In genomic region chr1:59730759-59731478, GRCh38 we compare ENCODE assay signal across 1 cellular context.
A peak's percentile ranks its signal among the peaks of the same experiment; 100 is the strongest.
TF ChIP-seq lines count a peak whose summit lies in the region.

No MANE protein-coding gene starts in this region.

TF ChIP-seq in HepG2, 621 proteins besides CTCF, POLR2A, EP300 and RAD21 (continued from another document and continues in another):
- no peak for TF ChIP-seq SRSF4 (IDR thresholded peaks at IDR 0.05; ENCODE audit: low read depth, low read length, poor library complexity, severe bottlenecking)
- TF ChIP-seq DMAP1 (CRISPR knock-in tag; IDR thresholded peaks at IDR 0.05) = 0 out of 2 replicates have a peak, but pooled peaks have one; percentile 20
- TF ChIP-seq, protein P1, sequence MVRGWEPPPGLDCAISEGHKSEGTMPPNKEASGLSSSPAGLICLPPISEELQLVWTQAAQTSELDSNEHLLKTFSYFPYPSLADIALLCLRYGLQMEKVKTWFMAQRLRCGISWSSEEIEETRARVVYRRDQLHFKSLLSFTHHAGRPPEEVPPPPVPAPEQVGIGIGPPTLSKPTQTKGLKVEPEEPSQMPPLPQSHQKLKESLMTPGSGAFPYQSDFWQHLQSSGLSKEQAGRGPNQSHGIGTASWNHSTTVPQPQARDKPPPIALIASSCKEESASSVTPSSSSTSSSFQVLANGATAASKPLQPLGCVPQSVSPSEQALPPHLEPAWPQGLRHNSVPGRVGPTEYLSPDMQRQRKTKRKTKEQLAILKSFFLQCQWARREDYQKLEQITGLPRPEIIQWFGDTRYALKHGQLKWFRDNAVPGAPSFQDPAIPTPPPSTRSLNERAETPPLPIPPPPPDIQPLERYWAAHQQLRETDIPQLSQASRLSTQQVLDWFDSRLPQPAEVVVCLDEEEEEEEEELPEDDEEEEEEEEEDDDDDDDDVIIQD (CRISPR knock-in tag; IDR thresholded peaks at IDR 0.05; ENCODE audit: low read depth) = peak; percentile 54; the same call in 1 of the 2 replicates
- no peak for TF ChIP-seq GZF1 (CRISPR knock-in tag; IDR thresholded peaks at IDR 0.05)
- TF ChIP-seq SOX5 (CRISPR knock-in tag; IDR thresholded peaks at IDR 0.05; ENCODE audit: borderline replicate concordance) = peak; percentile 71
- TF ChIP-seq POLR2G (IDR thresholded peaks at IDR 0.05; ENCODE audit: low read depth, low read length) = peak; percentile 49; the same call in 1 of the 2 replicates
- TF ChIP-seq SKIL (CRISPR knock-in tag; IDR thresholded peaks at IDR 0.05; ENCODE audit: borderline replicate concordance) = peak; percentile 50; the same call in 1 of the 2 replicates
- no peak for TF ChIP-seq KLF11 (CRISPR knock-in tag; IDR thresholded peaks at IDR 0.05)
- TF ChIP-seq ZNF577 (CRISPR knock-in tag; IDR thresholded peaks at IDR 0.05; ENCODE audit: borderline replicate concordance, low read depth) = no peak
- no peak for TF ChIP-seq ZNF224 (CRISPR knock-in tag; IDR thresholded peaks at IDR 0.05)
- TF ChIP-seq ZFP62 (CRISPR knock-in tag; IDR thresholded peaks at IDR 0.05) = no peak
- no peak for TF ChIP-seq KLF15 (CRISPR knock-in tag; IDR thresholded peaks at IDR 0.05; ENCODE audit: borderline replicate concordance)
- no peak for TF ChIP-seq ZNF570 (CRISPR knock-in tag; IDR thresholded peaks at IDR 0.05; ENCODE audit: borderline replicate concordance)
- TF ChIP-seq TGIF2 (CRISPR knock-in tag; IDR thresholded peaks at IDR 0.05) = peak; percentile 76
- TF ChIP-seq SIN3A (IDR thresholded peaks at IDR 0.05; ENCODE audit: borderline replicate concordance, low read depth, low read length) = peak; percentile 49; the same call in 1 of the 2 replicates
- no peak for TF ChIP-seq WIZ (CRISPR knock-in tag; IDR thresholded peaks at IDR 0.05)
- TF ChIP-seq HMGXB3 (CRISPR knock-in tag; IDR thresholded peaks at IDR 0.05; ENCODE audit: borderline replicate concordance) = peak; percentile 55; the same call in 1 of the 2 replicates
- peak; percentile 56; the same call in 1 of the 2 replicates for TF ChIP-seq TARDBP (CRISPR knock-in tag; IDR thresholded peaks at IDR 0.05)
- no peak for TF ChIP-seq PAWR (CRISPR knock-in tag; IDR thresholded peaks at IDR 0.05; ENCODE audit: borderline replicate concordance)
- no peak for TF ChIP-seq NONO (IDR thresholded peaks at IDR 0.05)
- 0 out of 2 replicates have a peak, but pooled peaks have one; percentile 30 for TF ChIP-seq NONO (CRISPR knock-in tag; conservative IDR thresholded peaks at IDR 0.05)
- TF ChIP-seq DPF2 (CRISPR knock-in tag; IDR thresholded peaks at IDR 0.05; ENCODE audit: borderline replicate concordance, low read depth) = 0 out of 2 replicates have a peak, but pooled peaks have one; percentile 25
- peak; percentile 61; the same call in 1 of the 2 replicates for TF ChIP-seq TFDP2 (CRISPR knock-in tag; IDR thresholded peaks at IDR 0.05)
- TF ChIP-seq HES4 (CRISPR knock-in tag; IDR thresholded peaks at IDR 0.05; ENCODE audit: borderline replicate concordance) = no peak
- TF ChIP-seq ERF (CRISPR knock-in tag; IDR thresholded peaks at IDR 0.05) = peak; percentile 72
- TF ChIP-seq ZNF788 (CRISPR knock-in tag; IDR thresholded peaks at IDR 0.05; ENCODE audit: borderline replicate concordance) = 0 out of 2 replicates have a peak, but pooled peaks have one; percentile 37
- TF ChIP-seq ZNF30 (CRISPR knock-in tag; IDR thresholded peaks at IDR 0.05) = no peak
- TF ChIP-seq CEBPB (IDR thresholded peaks at IDR 0.05; ENCODE audit: borderline replicate concordance, low read depth, low read length) = peak; percentile 78; the same call in 1 of the 2 replicates
- TF ChIP-seq TCF7 (IDR thresholded peaks at IDR 0.05; ENCODE audit: low read depth) = 0 out of 2 replicates have a peak, but pooled peaks have one; percentile 38
- TF ChIP-seq ZMYM3 (CRISPR knock-in tag; IDR thresholded peaks at IDR 0.05) = peak; percentile 63
- no peak for TF ChIP-seq ZNF10 (CRISPR knock-in tag; IDR thresholded peaks at IDR 0.05; ENCODE audit: borderline replicate concordance, low read depth)
- TF ChIP-seq ZSCAN21 (CRISPR knock-in tag; IDR thresholded peaks at IDR 0.05; ENCODE audit: borderline replicate concordance) = peak; percentile 75; the same call in 1 of the 2 replicates
- TF ChIP-seq MAFG (CRISPR knock-in tag; IDR thresholded peaks at IDR 0.05) = peak; percentile 99
- no peak for TF ChIP-seq HMGA1 (CRISPR knock-in tag; conservative IDR thresholded peaks at IDR 0.05)
- TF ChIP-seq PBX2 (CRISPR knock-in tag; IDR thresholded peaks at IDR 0.05) = peak; percentile 59; the same call in 1 of the 2 replicates
- TF ChIP-seq CAMTA2 (CRISPR knock-in tag; IDR thresholded peaks at IDR 0.05; ENCODE audit: borderline replicate concordance) = no peak
- TF ChIP-seq IRF2 (CRISPR knock-in tag; IDR thresholded peaks at IDR 0.05) = peak; percentile 76
- TF ChIP-seq, protein P2, sequence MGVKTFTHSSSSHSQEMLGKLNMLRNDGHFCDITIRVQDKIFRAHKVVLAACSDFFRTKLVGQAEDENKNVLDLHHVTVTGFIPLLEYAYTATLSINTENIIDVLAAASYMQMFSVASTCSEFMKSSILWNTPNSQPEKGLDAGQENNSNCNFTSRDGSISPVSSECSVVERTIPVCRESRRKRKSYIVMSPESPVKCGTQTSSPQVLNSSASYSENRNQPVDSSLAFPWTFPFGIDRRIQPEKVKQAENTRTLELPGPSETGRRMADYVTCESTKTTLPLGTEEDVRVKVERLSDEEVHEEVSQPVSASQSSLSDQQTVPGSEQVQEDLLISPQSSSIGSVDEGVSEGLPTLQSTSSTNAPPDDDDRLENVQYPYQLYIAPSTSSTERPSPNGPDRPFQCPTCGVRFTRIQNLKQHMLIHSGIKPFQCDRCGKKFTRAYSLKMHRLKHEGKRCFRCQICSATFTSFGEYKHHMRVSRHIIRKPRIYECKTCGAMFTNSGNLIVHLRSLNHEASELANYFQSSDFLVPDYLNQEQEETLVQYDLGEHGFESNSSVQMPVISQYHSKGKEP (CRISPR knock-in tag; IDR thresholded peaks at IDR 0.05) = no peak
- no peak for TF ChIP-seq RBAK (CRISPR knock-in tag; IDR thresholded peaks at IDR 0.05)
- TF ChIP-seq KDM1A (CRISPR knock-in tag; IDR thresholded peaks at IDR 0.05) = peak; percentile 66; the same call in 1 of the 2 replicates
- TF ChIP-seq, protein P3, sequence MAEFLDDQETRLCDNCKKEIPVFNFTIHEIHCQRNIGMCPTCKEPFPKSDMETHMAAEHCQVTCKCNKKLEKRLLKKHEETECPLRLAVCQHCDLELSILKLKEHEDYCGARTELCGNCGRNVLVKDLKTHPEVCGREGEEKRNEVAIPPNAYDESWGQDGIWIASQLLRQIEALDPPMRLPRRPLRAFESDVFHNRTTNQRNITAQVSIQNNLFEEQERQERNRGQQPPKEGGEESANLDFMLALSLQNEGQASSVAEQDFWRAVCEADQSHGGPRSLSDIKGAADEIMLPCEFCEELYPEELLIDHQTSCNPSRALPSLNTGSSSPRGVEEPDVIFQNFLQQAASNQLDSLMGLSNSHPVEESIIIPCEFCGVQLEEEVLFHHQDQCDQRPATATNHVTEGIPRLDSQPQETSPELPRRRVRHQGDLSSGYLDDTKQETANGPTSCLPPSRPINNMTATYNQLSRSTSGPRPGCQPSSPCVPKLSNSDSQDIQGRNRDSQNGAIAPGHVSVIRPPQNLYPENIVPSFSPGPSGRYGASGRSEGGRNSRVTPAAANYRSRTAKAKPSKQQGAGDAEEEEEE (CRISPR knock-in tag; IDR thresholded peaks at IDR 0.05; ENCODE audit: borderline replicate concordance) = no peak; the same call in 1 of the 2 replicates
- TF ChIP-seq FOXA1 (IDR thresholded peaks at IDR 0.05) = no peak
- peak; percentile 44 for TF ChIP-seq FOXA1 (CRISPR knock-in tag; IDR thresholded peaks at IDR 0.05)
- TF ChIP-seq PAXIP1 (CRISPR knock-in tag; conservative IDR thresholded peaks at IDR 0.05) = peak; percentile 71
- peak; percentile 59; the same call in 1 of the 2 replicates for TF ChIP-seq ZFX (CRISPR knock-in tag; IDR thresholded peaks at IDR 0.05; ENCODE audit: low read depth)
- peak; percentile 87 for TF ChIP-seq NFE2 (CRISPR knock-in tag; IDR thresholded peaks at IDR 0.05)
